Comparison of ENCODE assay signal across 1 cellular context in genomic region chr1:8026153-8026975, GRCh38.
TF ChIP-seq lines count a peak whose summit lies in the region.

A gene with protein sequence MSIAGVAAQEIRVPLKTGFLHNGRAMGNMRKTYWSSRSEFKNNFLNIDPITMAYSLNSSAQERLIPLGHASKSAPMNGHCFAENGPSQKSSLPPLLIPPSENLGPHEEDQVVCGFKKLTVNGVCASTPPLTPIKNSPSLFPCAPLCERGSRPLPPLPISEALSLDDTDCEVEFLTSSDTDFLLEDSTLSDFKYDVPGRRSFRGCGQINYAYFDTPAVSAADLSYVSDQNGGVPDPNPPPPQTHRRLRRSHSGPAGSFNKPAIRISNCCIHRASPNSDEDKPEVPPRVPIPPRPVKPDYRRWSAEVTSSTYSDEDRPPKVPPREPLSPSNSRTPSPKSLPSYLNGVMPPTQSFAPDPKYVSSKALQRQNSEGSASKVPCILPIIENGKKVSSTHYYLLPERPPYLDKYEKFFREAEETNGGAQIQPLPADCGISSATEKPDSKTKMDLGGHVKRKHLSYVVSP (minus strand): TSS chr1:8026309. CDS start chr1:8015619, 10,690 bp downstream.

TF ChIP-seq in WTC11, 78 proteins besides CTCF, POLR2A, EP300 and RAD21 (continued from another document and continues in another):
- peak; percentile 86; the same call in 1 of the 2 replicates for TF ChIP-seq ARID4B (CRISPR knock-in tag; IDR thresholded peaks at IDR 0.05; ENCODE audit: borderline replicate concordance)
- 0 out of 2 replicates have a peak, but pooled peaks have one; percentile 65 for TF ChIP-seq ZNF121 (CRISPR knock-in tag; IDR thresholded peaks at IDR 0.05)
- 0 out of 2 replicates have a peak, but pooled peaks have one; percentile 43 for TF ChIP-seq ZNF317 (CRISPR knock-in tag; IDR thresholded peaks at IDR 0.05; ENCODE audit: borderline replicate concordance, low read depth)
- TF ChIP-seq, protein P1, sequence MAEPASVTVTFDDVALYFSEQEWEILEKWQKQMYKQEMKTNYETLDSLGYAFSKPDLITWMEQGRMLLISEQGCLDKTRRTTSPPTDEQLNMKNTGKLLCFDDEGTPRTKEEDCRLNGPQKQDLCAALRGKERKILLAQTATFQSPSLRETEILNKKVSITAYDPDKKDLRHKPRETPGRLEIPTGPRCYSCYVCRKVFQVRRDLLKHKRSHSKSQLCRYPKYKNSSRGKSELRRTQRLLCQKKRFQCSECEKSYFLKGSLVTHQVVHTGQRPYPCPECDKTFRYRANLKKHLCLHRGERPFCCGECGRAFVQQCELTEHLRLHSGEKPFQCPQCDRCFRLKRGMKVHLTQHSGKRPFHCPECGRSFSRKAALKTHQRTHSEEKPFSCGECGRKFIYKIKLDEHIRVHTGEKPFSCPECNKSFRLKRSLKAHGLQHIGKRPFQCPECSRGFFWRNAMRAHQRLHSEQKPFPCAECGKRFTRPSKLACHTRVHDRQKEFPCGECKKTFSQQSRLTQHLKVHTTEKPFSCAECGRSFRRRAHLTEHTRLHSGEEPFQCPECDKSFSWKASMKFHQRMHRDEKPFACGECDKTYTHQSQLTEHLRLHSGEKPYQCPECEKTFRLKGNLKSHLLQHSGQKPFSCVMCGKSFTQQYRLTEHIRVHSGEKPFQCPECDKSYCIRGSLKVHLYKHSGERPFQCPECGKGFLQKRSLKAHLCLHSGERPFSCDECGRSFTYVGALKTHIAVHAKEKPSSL (CRISPR knock-in tag; conservative IDR thresholded peaks at IDR 0.05): no peak
- TF ChIP-seq, protein P2, sequence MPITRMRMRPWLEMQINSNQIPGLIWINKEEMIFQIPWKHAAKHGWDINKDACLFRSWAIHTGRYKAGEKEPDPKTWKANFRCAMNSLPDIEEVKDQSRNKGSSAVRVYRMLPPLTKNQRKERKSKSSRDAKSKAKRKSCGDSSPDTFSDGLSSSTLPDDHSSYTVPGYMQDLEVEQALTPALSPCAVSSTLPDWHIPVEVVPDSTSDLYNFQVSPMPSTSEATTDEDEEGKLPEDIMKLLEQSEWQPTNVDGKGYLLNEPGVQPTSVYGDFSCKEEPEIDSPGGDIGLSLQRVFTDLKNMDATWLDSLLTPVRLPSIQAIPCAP (CRISPR knock-in tag; IDR thresholded peaks at IDR 0.05): no peak
- no peak for TF ChIP-seq RORB (CRISPR knock-in tag; IDR thresholded peaks at IDR 0.05)
- 0 out of 2 replicates have a peak, but pooled peaks have one; percentile 53 for TF ChIP-seq TCF7 (CRISPR knock-in tag; IDR thresholded peaks at IDR 0.05; ENCODE audit: low read depth)
- TF ChIP-seq, protein P3, sequence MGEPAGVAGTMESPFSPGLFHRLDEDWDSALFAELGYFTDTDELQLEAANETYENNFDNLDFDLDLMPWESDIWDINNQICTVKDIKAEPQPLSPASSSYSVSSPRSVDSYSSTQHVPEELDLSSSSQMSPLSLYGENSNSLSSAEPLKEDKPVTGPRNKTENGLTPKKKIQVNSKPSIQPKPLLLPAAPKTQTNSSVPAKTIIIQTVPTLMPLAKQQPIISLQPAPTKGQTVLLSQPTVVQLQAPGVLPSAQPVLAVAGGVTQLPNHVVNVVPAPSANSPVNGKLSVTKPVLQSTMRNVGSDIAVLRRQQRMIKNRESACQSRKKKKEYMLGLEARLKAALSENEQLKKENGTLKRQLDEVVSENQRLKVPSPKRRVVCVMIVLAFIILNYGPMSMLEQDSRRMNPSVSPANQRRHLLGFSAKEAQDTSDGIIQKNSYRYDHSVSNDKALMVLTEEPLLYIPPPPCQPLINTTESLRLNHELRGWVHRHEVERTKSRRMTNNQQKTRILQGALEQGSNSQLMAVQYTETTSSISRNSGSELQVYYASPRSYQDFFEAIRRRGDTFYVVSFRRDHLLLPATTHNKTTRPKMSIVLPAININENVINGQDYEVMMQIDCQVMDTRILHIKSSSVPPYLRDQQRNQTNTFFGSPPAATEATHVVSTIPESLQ (CRISPR knock-in tag; IDR thresholded peaks at IDR 0.05): no peak
- TF ChIP-seq, protein P4, sequence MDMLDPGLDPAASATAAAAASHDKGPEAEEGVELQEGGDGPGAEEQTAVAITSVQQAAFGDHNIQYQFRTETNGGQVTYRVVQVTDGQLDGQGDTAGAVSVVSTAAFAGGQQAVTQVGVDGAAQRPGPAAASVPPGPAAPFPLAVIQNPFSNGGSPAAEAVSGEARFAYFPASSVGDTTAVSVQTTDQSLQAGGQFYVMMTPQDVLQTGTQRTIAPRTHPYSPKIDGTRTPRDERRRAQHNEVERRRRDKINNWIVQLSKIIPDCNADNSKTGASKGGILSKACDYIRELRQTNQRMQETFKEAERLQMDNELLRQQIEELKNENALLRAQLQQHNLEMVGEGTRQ (CRISPR knock-in tag; IDR thresholded peaks at IDR 0.05): peak; percentile 41
- TF ChIP-seq ATF1 (CRISPR knock-in tag; IDR thresholded peaks at IDR 0.05): peak; percentile 90; the same call in 1 of the 2 replicates
- peak; percentile 79 for TF ChIP-seq CREB1 (CRISPR knock-in tag; IDR thresholded peaks at IDR 0.05)
- TF ChIP-seq ZNF671 (CRISPR knock-in tag; IDR thresholded peaks at IDR 0.05): no peak
- TF ChIP-seq ESRRA (CRISPR knock-in tag; IDR thresholded peaks at IDR 0.05; ENCODE audit: borderline replicate concordance): peak; percentile 41; the same call in 1 of the 2 replicates
- TF ChIP-seq TP53 (CRISPR knock-in tag; IDR thresholded peaks at IDR 0.05): peak; percentile 72; the same call in 1 of the 2 replicates
- TF ChIP-seq FOXJ3 (CRISPR knock-in tag; IDR thresholded peaks at IDR 0.05; ENCODE audit: borderline replicate concordance): no peak
- TF ChIP-seq, protein P5, sequence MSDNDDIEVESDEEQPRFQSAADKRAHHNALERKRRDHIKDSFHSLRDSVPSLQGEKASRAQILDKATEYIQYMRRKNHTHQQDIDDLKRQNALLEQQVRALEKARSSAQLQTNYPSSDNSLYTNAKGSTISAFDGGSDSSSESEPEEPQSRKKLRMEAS (CRISPR knock-in tag; IDR thresholded peaks at IDR 0.05): peak; percentile 98
- TF ChIP-seq, protein P6, sequence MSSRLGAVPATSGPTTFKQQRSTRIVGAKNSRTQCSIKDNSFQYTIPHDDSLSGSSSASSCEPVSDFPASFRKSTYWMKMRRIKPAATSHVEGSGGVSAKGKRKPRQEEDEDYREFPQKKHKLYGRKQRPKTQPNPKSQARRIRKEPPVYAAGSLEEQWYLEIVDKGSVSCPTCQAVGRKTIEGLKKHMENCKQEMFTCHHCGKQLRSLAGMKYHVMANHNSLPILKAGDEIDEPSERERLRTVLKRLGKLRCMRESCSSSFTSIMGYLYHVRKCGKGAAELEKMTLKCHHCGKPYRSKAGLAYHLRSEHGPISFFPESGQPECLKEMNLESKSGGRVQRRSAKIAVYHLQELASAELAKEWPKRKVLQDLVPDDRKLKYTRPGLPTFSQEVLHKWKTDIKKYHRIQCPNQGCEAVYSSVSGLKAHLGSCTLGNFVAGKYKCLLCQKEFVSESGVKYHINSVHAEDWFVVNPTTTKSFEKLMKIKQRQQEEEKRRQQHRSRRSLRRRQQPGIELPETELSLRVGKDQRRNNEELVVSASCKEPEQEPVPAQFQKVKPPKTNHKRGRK (CRISPR knock-in tag; IDR thresholded peaks at IDR 0.05; ENCODE audit: borderline replicate concordance): no peak
- TF ChIP-seq NR3C1 (CRISPR knock-in tag; conservative IDR thresholded peaks at IDR 0.05; ENCODE audit: low read depth): no peak
- TF ChIP-seq SMAD3 (CRISPR knock-in tag; IDR thresholded peaks at IDR 0.05; ENCODE audit: borderline replicate concordance): no peak
- peak; percentile 57; the same call in 1 of the 2 replicates for TF ChIP-seq PREB (CRISPR knock-in tag; IDR thresholded peaks at IDR 0.05; ENCODE audit: borderline replicate concordance)
- no peak for TF ChIP-seq ZNF138 (CRISPR knock-in tag; conservative IDR thresholded peaks at IDR 0.05)
- peak; percentile 73; the same call in 1 of the 2 replicates for TF ChIP-seq HMGXB4 (CRISPR knock-in tag; IDR thresholded peaks at IDR 0.05)
- no peak for TF ChIP-seq CDX4 (CRISPR knock-in tag; IDR thresholded peaks at IDR 0.05; ENCODE audit: borderline replicate concordance)
- TF ChIP-seq CBFB (CRISPR knock-in tag; IDR thresholded peaks at IDR 0.05; ENCODE audit: low read depth): peak; percentile 64; the same call in 1 of the 2 replicates
- TF ChIP-seq EMX1 (CRISPR knock-in tag; IDR thresholded peaks at IDR 0.05): no peak
- TF ChIP-seq, protein P7, sequence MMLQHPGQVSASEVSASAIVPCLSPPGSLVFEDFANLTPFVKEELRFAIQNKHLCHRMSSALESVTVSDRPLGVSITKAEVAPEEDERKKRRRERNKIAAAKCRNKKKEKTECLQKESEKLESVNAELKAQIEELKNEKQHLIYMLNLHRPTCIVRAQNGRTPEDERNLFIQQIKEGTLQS (CRISPR knock-in tag; conservative IDR thresholded peaks at IDR 0.05): no peak; the same call in 1 of the 2 replicates
- TF ChIP-seq ZSCAN18 (CRISPR knock-in tag; IDR thresholded peaks at IDR 0.05): no peak
- TF ChIP-seq NR2C2 (CRISPR knock-in tag; IDR thresholded peaks at IDR 0.05): 0 out of 2 replicates have a peak, but pooled peaks have one; percentile 12
